In the genomic region with DNA sequence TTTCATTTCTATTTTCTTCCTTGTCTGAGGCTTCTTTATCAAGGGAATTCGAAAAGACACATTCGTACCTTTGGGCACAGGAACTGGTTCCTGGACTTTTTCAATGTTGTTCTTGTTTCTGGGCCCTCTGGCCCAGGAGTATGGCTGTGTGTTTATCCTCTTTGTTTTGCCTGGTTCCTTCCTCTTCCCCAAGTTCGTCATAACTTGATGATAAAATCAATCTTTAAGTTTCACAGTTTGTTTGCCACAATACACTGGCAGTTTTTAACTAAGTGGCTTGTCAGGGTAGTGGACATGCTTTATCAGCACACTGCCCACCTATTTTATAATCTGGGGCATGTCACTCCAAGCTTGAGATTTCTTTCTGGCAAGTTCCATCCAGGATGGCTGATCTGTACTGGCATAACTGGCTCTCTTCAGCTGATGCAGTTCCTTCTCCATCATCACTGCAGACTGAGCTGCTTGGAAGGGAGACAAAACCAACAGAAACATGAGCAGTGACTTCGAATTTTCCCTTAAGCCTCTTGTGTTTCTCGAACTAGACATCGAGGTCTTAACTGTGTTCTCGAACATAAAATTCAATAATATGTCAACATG, we compare ENCODE assay signal across 22 cellular contexts.
A peak's percentile ranks its signal among the peaks of the same experiment; 100 is the strongest.
DNase-seq lines count a peak whose midpoint lies in the region; ATAC-seq and TF ChIP-seq lines count a peak whose summit lies in the region.
"Had no signal": no experiment of that assay in that cellular context is flagged by ENCODE, and none has a peak within 500 bp of the region (broad histone marks: within the 10 kb centered on the region; RNA-seq: fewer than 3 reads in every experiment).

No MANE protein-coding gene starts in this region.

- peak overlapping the region; percentile 50 for H2BK12ac ChIP-seq in trophoblast cell (ENCODE audit: low read length)

- peak overlapping the region; percentile 66 for H4K91ac ChIP-seq in trophoblast cell (ENCODE audit: low read depth, low read length)

- peak overlapping the region; percentile 71 for H3K27ac ChIP-seq in VCaP
- no peak overlapping the region for H3K27ac ChIP-seq in trophoblast cell (ENCODE audit: low read depth, low read length)
- H3K27ac ChIP-seq in neural progenitor cell, result no peak overlapping the region

- H4K12ac ChIP-seq in trophoblast cell (ENCODE audit: low read depth, low read length), result no peak overlapping the region

- no peak overlapping the region for H3K4ac ChIP-seq in trophoblast cell (ENCODE audit: low read depth, low read length)

- H3K27me3 Mint-ChIP-seq in Caco-2 (ENCODE audit: insufficient read depth, unreplicated experiment) (no peaks in the 10 kb centered on the region), glutamatergic neuron (ENCODE audit: unreplicated experiment) (peaks cover 2% of the 10 kb centered on the region), neural progenitor cell (ENCODE audit: insufficient read depth, low read depth) (peaks cover 3% of the 10 kb centered on the region)
- H3K27me3 Mint-ChIP-seq: central memory CD8-positive, alpha-beta T cell; stimulated activated naive CD8-positive, alpha-beta T cell treated with anti-CD3 and anti-CD28 coated beads, Interleukin-15, Interleukin-2, amounts not matched to agents 100 ng/mL and 50 ng/mL, for 24 hours had no signal

- H4K20me1 ChIP-seq in neural progenitor cell (ENCODE audit: low read depth), result no peaks in the 10 kb centered on the region

- intact Hi-C loops in Caco-2 (cut with micrococcal nuclease; ENCODE audit: unreplicated experiment), result no loop called here

- no CpG with 5 or more reads among the region's 7 CpGs for WGBS in trophoblast cell (ENCODE audit: extremely low coverage, insufficient coverage, insufficient read length)

- H3K36me3 Mint-ChIP-seq in Caco-2 (ENCODE audit: insufficient read depth, unreplicated experiment), result peaks cover 16% of the 10 kb centered on the region
- peaks cover under 1% of the 10 kb centered on the region for H3K36me3 Mint-ChIP-seq in glutamatergic neuron (ENCODE audit: unreplicated experiment)
- H3K36me3 Mint-ChIP-seq in neural progenitor cell, result no peaks in the 10 kb centered on the region
- H3K36me3 Mint-ChIP-seq: CD4-positive, CD25-positive, alpha-beta regulatory T cell had no signal

- TF ChIP-seq CTCF in Caco-2 (IDR thresholded peaks at IDR 0.05; ENCODE audit: insufficient read depth in 1 of 2, low read depth in 1 of 2, low read length in 1 of 2, severe bottlenecking in 1 of 2, unreplicated experiment in 1 of 2), result no peak
- TF ChIP-seq CTCF in VCaP (conservative IDR thresholded peaks at IDR 0.05), result no peak
- TF ChIP-seq CTCF in glutamatergic neuron (IDR thresholded peaks at IDR 0.05; ENCODE audit: partially characterized antibody, unreplicated experiment), result no peak
- TF ChIP-seq CTCF in neural progenitor cell (IDR thresholded peaks at IDR 0.05), result no peak

- H3K9me3 ChIP-seq in Caco-2, result no peaks in the 10 kb centered on the region
- peaks cover 2% of the 10 kb centered on the region for H3K9me3 ChIP-seq in trophoblast cell (ENCODE audit: insufficient read depth, low read depth, low read length)
- no peaks in the 10 kb centered on the region for H3K9me3 ChIP-seq in neural progenitor cell (ENCODE audit: low read depth)
- H3K9me3 ChIP-seq: heart left ventricle had no signal

- CTCF ChIA-PET in Caco-2 (lab: Charles Lee), result no interaction called here

- H3K4me3 ChIP-seq in Caco-2 (ENCODE audit: low read depth, low read length), result no peak overlapping the region
- H3K4me3 ChIP-seq in trophoblast cell (ENCODE audit: low read depth, low read length), result no peak overlapping the region
- no peak overlapping the region for H3K4me3 ChIP-seq in neural progenitor cell
- H3K4me3 ChIP-seq: GM12878, heart left ventricle had no signal

- H3K27ac Mint-ChIP-seq in Caco-2 (ENCODE audit: unreplicated experiment), result peak overlapping the region; percentile 94
- H3K27ac Mint-ChIP-seq in glutamatergic neuron (ENCODE audit: unreplicated experiment), result peak overlapping the region; percentile 38
- no peak overlapping the region for H3K27ac Mint-ChIP-seq in neural progenitor cell
- H3K27ac Mint-ChIP-seq: CD4-positive, CD25-positive, alpha-beta regulatory T cell; stimulated activated naive CD8-positive, alpha-beta T cell treated with anti-CD3 and anti-CD28 coated beads, Interleukin-15, Interleukin-2, amounts not matched to agents 100 ng/mL and 50 ng/mL, for 24 hours had no signal

- H3K9ac ChIP-seq in trophoblast cell (ENCODE audit: low read length) (no peak overlapping the region), neural progenitor cell (no peak overlapping the region)

- no peaks in the 10 kb centered on the region for H3K9me3 Mint-ChIP-seq in Caco-2 (ENCODE audit: unreplicated experiment)
- peaks cover 4% of the 10 kb centered on the region for H3K9me3 Mint-ChIP-seq in glutamatergic neuron (ENCODE audit: unreplicated experiment)
- H3K9me3 Mint-ChIP-seq in neural progenitor cell, result no peaks in the 10 kb centered on the region
- H3K9me3 Mint-ChIP-seq: CD4-positive, CD25-positive, alpha-beta regulatory T cell; central memory CD8-positive, alpha-beta T cell; stimulated activated naive CD8-positive, alpha-beta T cell treated with anti-CD3 and anti-CD28 coated beads, Interleukin-15, Interleukin-2, amounts not matched to agents 100 ng/mL and 50 ng/mL, for 24 hours had no signal

- no peak overlapping the region for H2BK120ac ChIP-seq in trophoblast cell (ENCODE audit: insufficient read depth, low read length, poor library complexity)

- H3K79me2 ChIP-seq in trophoblast cell (ENCODE audit: control insufficient read depth, insufficient read depth, low read length, poor library complexity), result no peaks in the 10 kb centered on the region
- no peaks in the 10 kb centered on the region for H3K79me2 ChIP-seq in neural progenitor cell (ENCODE audit: low read depth)

- H3K4me1 Mint-ChIP-seq in Caco-2 (ENCODE audit: low read depth, unreplicated experiment) (peaks cover 50% of the 10 kb centered on the region), glutamatergic neuron (ENCODE audit: low read depth, unreplicated experiment) (peaks cover 19% of the 10 kb centered on the region), neural progenitor cell (peaks cover 10% of the 10 kb centered on the region)
- H3K4me1 Mint-ChIP-seq: CD4-positive, CD25-positive, alpha-beta regulatory T cell; central memory CD8-positive, alpha-beta T cell had no signal

- H3K18ac ChIP-seq in trophoblast cell (ENCODE audit: low read length), result no peak overlapping the region

- H3K4me2 ChIP-seq in trophoblast cell (ENCODE audit: low read length) (no peak overlapping the region), neural progenitor cell (no peak overlapping the region)

- H4K8ac ChIP-seq in trophoblast cell (ENCODE audit: low read depth, low read length), result no peak overlapping the region

- POLR2A ChIA-PET in Caco-2 (lab: Charles Lee), result interaction anchor here (0.5 kb wide), 1 partner anchor 185 kb away, joined by 3 read pairs; no protein-coding TSS in a partner anchor

- H2AFZ ChIP-seq in trophoblast cell (ENCODE audit: insufficient read depth, low read length, poor library complexity) (no peak overlapping the region), neural progenitor cell (replicated peaks) (no peak overlapping the region)

- no TSS peak for BruUV-seq in Caco-2 (replicated peaks; lab: Mats Ljungman, UMichigan)

- H3K4me1 ChIP-seq in Caco-2, result peaks cover 53% of the 10 kb centered on the region
- H3K4me1 ChIP-seq in trophoblast cell (ENCODE audit: control insufficient read depth in 1 of 2, insufficient read depth in 2 of 2, low read length in 2 of 2), result peaks cover 3 to 17% of the 10 kb centered on the region in 2 experiments
- no peaks in the 10 kb centered on the region for H3K4me1 ChIP-seq in neural progenitor cell

- H3K36me3 ChIP-seq in Caco-2 (ENCODE audit: control insufficient read depth, insufficient read depth, low read length) (no peaks in the 10 kb centered on the region), trophoblast cell (ENCODE audit: control insufficient read depth in 1 of 2, insufficient read depth in 2 of 2, low read length in 2 of 2) (no peaks in the 10 kb centered on the region), neural progenitor cell (no peaks in the 10 kb centered on the region)

- no peak overlapping the region for H3K23ac ChIP-seq in trophoblast cell (ENCODE audit: low read length)

- H3K27me3 ChIP-seq in Caco-2 (replicated peaks; ENCODE audit: control insufficient read depth, insufficient read depth, low read length) (no peaks in the 10 kb centered on the region), trophoblast cell (ENCODE audit: insufficient read depth, low read length) (no peaks in the 10 kb centered on the region), neural progenitor cell (no peaks in the 10 kb centered on the region)
- H3K27me3 ChIP-seq: heart left ventricle had no signal

- peak overlapping the region; percentile 23 for H3K4me3 Mint-ChIP-seq in Caco-2 (ENCODE audit: unreplicated experiment)
- H3K4me3 Mint-ChIP-seq in glutamatergic neuron (ENCODE audit: unreplicated experiment), result no peak overlapping the region
- no peak overlapping the region for H3K4me3 Mint-ChIP-seq in neural progenitor cell
- H3K4me3 Mint-ChIP-seq: CD4-positive, CD25-positive, alpha-beta regulatory T cell; central memory CD8-positive, alpha-beta T cell; stimulated activated naive CD8-positive, alpha-beta T cell treated with anti-CD3 and anti-CD28 coated beads, Interleukin-15, Interleukin-2, amounts not matched to agents 100 ng/mL and 50 ng/mL, for 24 hours had no signal

- H3K14ac ChIP-seq in trophoblast cell (ENCODE audit: low read length), result no peak overlapping the region

- peaks cover 4% of the 10 kb centered on the region for H3K79me1 ChIP-seq in trophoblast cell (ENCODE audit: low read length)

- H2BK5ac ChIP-seq in trophoblast cell (ENCODE audit: low read depth, low read length, poor library complexity), result peak overlapping the region; percentile 32

- DNase-seq in Caco-2 (no peak), glutamatergic neuron (no peak), trophoblast cell (peak in 1 of 2 donors; percentile 26), neural progenitor cell (ENCODE audit: low spot score) (no peak), LoVo (ENCODE audit: low spot score) (no peak), NCI-H2171 treated with DMSO at 0.1 percent for 48 hours (lab: John Stamatoyannopoulos, UW) (no peak)
- DNase-seq: ACHN; activated CD4-positive, alpha-beta T cell treated with anti-CD3 and anti-CD28 coated beads for 48 hours; activated effector memory CD4-positive, alpha-beta T cell treated with Interleukin-2 at 50 U/mL for 16 hours; CD4-positive, CD25-positive, alpha-beta regulatory T cell; effector memory CD4-positive, alpha-beta T cell; GF-D8; heart left ventricle; NCI-H187 treated with DMSO at 0.1 percent for 48 hours; NCI-H345; posterior cingulate gyrus; RPMI8226 had no signal

- H2AK5ac ChIP-seq in trophoblast cell (ENCODE audit: low read length), result no peak overlapping the region

- H3F3A ChIP-seq in neural progenitor cell (ENCODE audit: low read depth), result no peaks in the 10 kb centered on the region

- ATAC-seq in HG03520 (IDR thresholded peaks at IDR 0.05; ENCODE audit: unreplicated experiment), result no peak
- ATAC-seq: GM12878 had no signal
